In the genomic region with DNA sequence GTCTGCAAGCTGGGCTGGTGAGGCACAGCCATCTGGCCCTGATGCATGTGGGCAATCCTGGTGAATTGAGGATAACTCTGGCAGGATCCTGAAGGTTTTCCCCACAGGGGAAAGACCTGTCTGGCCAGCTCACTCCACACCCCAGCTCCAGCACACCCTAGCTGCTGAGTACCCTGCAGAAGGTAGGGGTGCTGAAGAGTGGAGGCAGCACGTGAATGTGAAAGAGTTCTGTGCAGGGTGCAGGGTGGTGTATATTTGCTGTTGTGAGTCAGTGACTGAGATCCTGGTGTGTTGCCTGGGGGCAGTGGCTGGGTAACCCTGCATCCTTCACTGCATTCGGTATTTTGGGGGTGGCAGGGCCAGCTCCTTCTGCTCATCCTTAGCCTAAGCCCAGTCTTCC, we compare ENCODE assay signal across 15 cellular contexts.
"Had no signal": no experiment of that assay in that cellular context is flagged by ENCODE, and none has a peak within 500 bp of the region (broad histone marks: within the 10 kb centered on the region; RNA-seq: fewer than 3 reads in every experiment).

No MANE protein-coding gene starts in this region.

- H3K9me3 ChIP-seq: adrenal gland, prostate gland, suprapubic skin, upper lobe of right lung had no signal

- H3K27me3 ChIP-seq: adrenal gland, suprapubic skin, upper lobe of right lung had no signal

- H3K27ac ChIP-seq: adrenal gland, prostate gland, suprapubic skin, upper lobe of right lung had no signal

- H3K4me1 ChIP-seq: adrenal gland, prostate gland, suprapubic skin, upper lobe of right lung had no signal

- DNase-seq: activated CD4-positive, alpha-beta T cell treated with anti-CD3 and anti-CD28 coated beads, Interleukin-2, amount 50 U/mL, for 4 hours; activated CD4-positive, CD25-positive, alpha-beta regulatory T cell treated with anti-CD3 and anti-CD28 coated beads, Interleukin-2, amount 50 U/mL, for 72 hours; activated naive CD4-positive, alpha-beta T cell treated with anti-CD3 and anti-CD28 coated beads, Interleukin-2, amount 50 U/mL, for 16 hours; activated T-cell treated with anti-CD3 and anti-CD28 coated beads, Interleukin-2, amount 50 U/mL, for 1 hour; adrenal gland; effector memory CD4-positive, alpha-beta T cell; left cardiac atrium; naive thymus-derived CD4-positive, alpha-beta T cell; nucleus accumbens; stimulated activated naive CD4-positive, alpha-beta T cell; upper lobe of right lung had no signal

- ATAC-seq: left cardiac atrium; naive thymus-derived CD4-positive, alpha-beta T cell; sciatic nerve; upper lobe of right lung had no signal

- H3K36me3 ChIP-seq: adrenal gland, prostate gland, suprapubic skin, upper lobe of right lung had no signal

- H3K4me3 ChIP-seq: adrenal gland, lung, prostate gland, suprapubic skin, upper lobe of right lung had no signal
